Comparison of ENCODE assay signal across 8 cellular contexts in genomic region chr10:58967551-58968418, GRCh38.
A peak's percentile ranks its signal among the peaks of the same experiment; 100 is the strongest.
DNase-seq lines count a peak whose midpoint lies in the region; ATAC-seq and TF ChIP-seq lines count a peak whose summit lies in the region.

No MANE protein-coding gene starts in this region.

- H3K27ac ChIP-seq in upper lobe of right lung, result no peak overlapping the region

- H3K27me3 ChIP-seq in upper lobe of right lung, result no peaks in the 10 kb centered on the region

- intact Hi-C loops in upper lobe of right lung (cut with DNase I), result no loop called here

- H3K36me3 ChIP-seq in upper lobe of right lung, result no peaks in the 10 kb centered on the region

- DNase-seq in NCI-H748 (lab: John Stamatoyannopoulos, UW; ENCODE audit: unreplicated experiment) (peak; percentile 10), NCI-H748 treated with DMSO at 0.1 percent for 48 hours (lab: John Stamatoyannopoulos, UW) (no peak), NCI-H774 (lab: John Stamatoyannopoulos, UW) (peak; percentile 70), iPS DF 4.7 (ENCODE audit: extremely low read depth, low spot score) (peak; percentile 46), upper lobe of right lung (peak; percentile 61), cortex of kidney (lab: John Stamatoyannopoulos, UW) (no peak), OCI-M1 (lab: John Stamatoyannopoulos, UW) (no peak)

- no peak overlapping the region for H3K4me3 ChIP-seq in upper lobe of right lung

- no peaks in the 10 kb centered on the region for H3K4me1 ChIP-seq in upper lobe of right lung

- ATAC-seq in upper lobe of right lung (peak; percentile 84), GM21390 (IDR thresholded peaks at IDR 0.05; ENCODE audit: unreplicated experiment) (no peak)

- no peaks in the 10 kb centered on the region for H3K9me3 ChIP-seq in upper lobe of right lung

- no peak for TF ChIP-seq CTCF in upper lobe of right lung (IDR thresholded peaks at IDR 0.05)

Comparison
In these comparisons a context has a peak if more than half of its experiments do, and no peak if none do; other contexts are left out.
1. DNase-seq: peak in NCI-H748 (single experiment), NCI-H774 (single experiment), iPS DF 4.7 (single experiment) and upper lobe of right lung (single experiment); none in NCI-H748 treated with DMSO at 0.1 percent for 48 hours (single experiment), cortex of kidney (single experiment) and OCI-M1 (single experiment).